Comparison of ENCODE assay signal across 19 cellular contexts in genomic region chrX:136778020-136778419, GRCh38. TPM values are rescaled to one million over a fixed set of nuclear protein-coding genes. Genes with fewer than 3 reads are reported as not detected.
DNase-seq lines count a peak whose midpoint lies in the region; ATAC-seq and TF ChIP-seq lines count a peak whose summit lies in the region.
"Had no signal": no experiment of that assay in that cellular context is flagged by ENCODE, and none has a peak within 500 bp of the region (broad histone marks: within the 10 kb centered on the region; RNA-seq: fewer than 3 reads in every experiment).

No MANE protein-coding gene starts in this region.

- no peak for ATAC-seq in GM21367 (IDR thresholded peaks at IDR 0.05; ENCODE audit: unreplicated experiment)
- ATAC-seq: upper lobe of right lung had no signal

- peaks cover 64% of the 10 kb centered on the region for H3K4me1 Mint-ChIP-seq in activated CD4-positive, alpha-beta T cell treated with anti-CD3 and anti-CD28 coated beads, Interleukin-2, amount 10 ng/mL, durations not matched to agents 7 days and 5 days
- H3K4me1 Mint-ChIP-seq in activated naive CD8-positive, alpha-beta T cell treated with anti-CD3 and anti-CD28 coated beads for 36 hours, result peaks cover 47% of the 10 kb centered on the region
- H3K4me1 Mint-ChIP-seq: brain had no signal

- H3K27me3 ChIP-seq in spleen (replicated peaks in 1 of 7) (no peaks in the 10 kb centered on the region), prostate gland (replicated peaks; ENCODE audit: insufficient read depth) (no peaks in the 10 kb centered on the region)
- H3K27me3 ChIP-seq: upper lobe of right lung had no signal

- H3K4me3 ChIP-seq in spleen (peak overlapping the region in 1 of 8 donors; percentile 66), prostate gland (no peak overlapping the region)
- H3K4me3 ChIP-seq: HAP-1 had no signal

- WGBS in spleen, 5 donors, result 78 to 92% (median 81%) methylated on average over 3 of the region's 3 CpGs
- 95% methylated on average over 3 of the region's 3 CpGs for WGBS in prostate gland

- no peak for DNase-seq in activated CD4-positive, alpha-beta T cell treated with anti-CD3 and anti-CD28 coated beads, Interleukin-2, amount 10 ng/mL, durations not matched to agents 7 days and 5 days
- DNase-seq in activated CD4-positive, alpha-beta T cell treated with anti-CD3 and anti-CD28 coated beads for 1 hour, result no peak
- DNase-seq in HCEC 1CT (peak; percentile 2), spleen (no peak), prostate gland (ENCODE audit: low spot score) (no peak), cerebellar cortex (ENCODE audit: low spot score) (no peak)
- no peak for DNase-seq in activated naive CD8-positive, alpha-beta T cell treated with anti-CD3 and anti-CD28 coated beads for 36 hours
- DNase-seq: activated effector memory CD4-positive, alpha-beta T cell treated with Interleukin-2 at 50 U/mL for 16 hours; Caco-2; NCI-H187 treated with DMSO at 0.1 percent for 48 hours; NCI-H510A; SIG-M5; stimulated activated naive B cell treated with anti-CD40 and anti-IgM and Interleukin-4, amounts not matched to agents 10 μg/mL and 1 μg/mL and 100 μg/mL, for 72 hours; T-helper 9 cell; upper lobe of right lung had no signal

- H3K4me3 Mint-ChIP-seq in activated CD4-positive, alpha-beta T cell treated with anti-CD3 and anti-CD28 coated beads, Interleukin-2, amount 10 ng/mL, durations not matched to agents 7 days and 5 days, result peak overlapping the region; percentile 83
- H3K4me3 Mint-ChIP-seq in activated naive CD8-positive, alpha-beta T cell treated with anti-CD3 and anti-CD28 coated beads for 36 hours, result peak overlapping the region; percentile 91
- H3K4me3 Mint-ChIP-seq: brain had no signal

- H3K4me1 ChIP-seq in spleen (peaks cover 0 to 69% (median 17%) of the 10 kb centered on the region in 6 donors), prostate gland (replicated peaks) (no peaks in the 10 kb centered on the region)
- H3K4me1 ChIP-seq: Caco-2, HAP-1, upper lobe of right lung had no signal

- TF ChIP-seq CTCF in spleen (IDR thresholded peaks at IDR 0.05 in 8 of 11, conservative IDR thresholded peaks at IDR 0.05 in 3 of 11) (no peak), prostate gland (IDR thresholded peaks at IDR 0.05) (no peak)

- no peaks in the 10 kb centered on the region for H3K9me3 ChIP-seq in spleen
- H3K9me3 ChIP-seq in prostate gland, result no peaks in the 10 kb centered on the region
- H3K9me3 ChIP-seq: Caco-2, HAP-1, upper lobe of right lung had no signal

- TF ChIP-seq POLR2A in spleen (IDR thresholded peaks at IDR 0.05), result no peak
- no peak for TF ChIP-seq POLR2A in prostate gland (IDR thresholded peaks at IDR 0.05)

- H3K27me3 Mint-ChIP-seq in activated CD4-positive, alpha-beta T cell treated with anti-CD3 and anti-CD28 coated beads, Interleukin-2, amount 10 ng/mL, durations not matched to agents 7 days and 5 days, result no peaks in the 10 kb centered on the region
- no peaks in the 10 kb centered on the region for H3K27me3 Mint-ChIP-seq in activated naive CD8-positive, alpha-beta T cell treated with anti-CD3 and anti-CD28 coated beads for 36 hours
- H3K27me3 Mint-ChIP-seq: stimulated activated naive B cell treated with anti-CD40 and anti-IgM and Interleukin-4, amounts not matched to agents 10 μg/mL and 1 μg/mL and 100 μg/mL, for 72 hours had no signal

- peak overlapping the region; percentile 95 for H3K27ac Mint-ChIP-seq in activated CD4-positive, alpha-beta T cell treated with anti-CD3 and anti-CD28 coated beads, Interleukin-2, amount 10 ng/mL, durations not matched to agents 7 days and 5 days
- H3K27ac Mint-ChIP-seq in activated naive CD8-positive, alpha-beta T cell treated with anti-CD3 and anti-CD28 coated beads for 36 hours, result peak overlapping the region; percentile 97
- H3K27ac Mint-ChIP-seq: brain; stimulated activated naive B cell treated with anti-CD40 and anti-IgM and Interleukin-4, amounts not matched to agents 10 μg/mL and 1 μg/mL and 100 μg/mL, for 72 hours had no signal

- peaks cover 0 to 2% (median 0%) of the 10 kb centered on the region in 6 donors for H3K36me3 ChIP-seq in spleen
- no peaks in the 10 kb centered on the region for H3K36me3 ChIP-seq in prostate gland
- H3K36me3 ChIP-seq: HAP-1, upper lobe of right lung had no signal

- intact Hi-C loops in spleen (cut with DNase I; ENCODE audit: low total_unique reads), result no loop called here
- intact Hi-C loops in prostate gland (cut with DNase I), result no loop called here

- peaks cover 54% of the 10 kb centered on the region for H3K36me3 Mint-ChIP-seq in activated CD4-positive, alpha-beta T cell treated with anti-CD3 and anti-CD28 coated beads, Interleukin-2, amount 10 ng/mL, durations not matched to agents 7 days and 5 days (ENCODE audit: low read depth)
- peaks cover 29% of the 10 kb centered on the region for H3K36me3 Mint-ChIP-seq in activated naive CD8-positive, alpha-beta T cell treated with anti-CD3 and anti-CD28 coated beads for 36 hours
- H3K36me3 Mint-ChIP-seq: brain; stimulated activated naive B cell treated with anti-CD40 and anti-IgM and Interleukin-4, amounts not matched to agents 10 μg/mL and 1 μg/mL and 100 μg/mL, for 72 hours had no signal

- POLR2A ChIA-PET in activated CD4-positive, alpha-beta T cell treated with anti-CD3 and anti-CD28 coated beads, Interleukin-2, amount 10 ng/mL, durations not matched to agents 7 days and 5 days (lab: Charles Lee), result interaction anchor here (0.6 to 0.7 kb wide), 3 partner anchors 58 to 120 kb away, joined by 3 to 5 read pairs (median 4); no protein-coding TSS in a partner anchor

- no peaks in the 10 kb centered on the region for H3K9me3 Mint-ChIP-seq in activated CD4-positive, alpha-beta T cell treated with anti-CD3 and anti-CD28 coated beads, Interleukin-2, amount 10 ng/mL, durations not matched to agents 7 days and 5 days
- H3K9me3 Mint-ChIP-seq in activated naive CD8-positive, alpha-beta T cell treated with anti-CD3 and anti-CD28 coated beads for 36 hours, result no peaks in the 10 kb centered on the region
- H3K9me3 Mint-ChIP-seq: stimulated activated naive B cell treated with anti-CD40 and anti-IgM and Interleukin-4, amounts not matched to agents 10 μg/mL and 1 μg/mL and 100 μg/mL, for 72 hours had no signal

- H3K27ac ChIP-seq in spleen (peak overlapping the region in 6 of 8 donors; percentile 82 to 89 (median 86)), prostate gland (no peak overlapping the region)

- CTCF ChIA-PET in activated CD4-positive, alpha-beta T cell treated with anti-CD3 and anti-CD28 coated beads, Interleukin-2, amount 10 ng/mL, durations not matched to agents 7 days and 5 days (lab: Charles Lee), result no interaction called here

RNA-seq across cellular contexts. Expression of gene ARHGEF6, which starts 2.7 kb away (rescaled TPM):
- total RNA-seq in activated CD4-positive, alpha-beta T cell treated with anti-CD3 and anti-CD28 coated beads, Interleukin-2, amount 10 ng/mL, durations not matched to agents 7 days and 5 days, result 100 to 1,000 TPM in 1 of 2 experiments, 10 to 100 TPM in 1; 97.2 to 122 TPM
- total RNA-seq in activated naive CD8-positive, alpha-beta T cell treated with anti-CD3 and anti-CD28 coated beads for 36 hours, result 10 to 100 TPM; 34.4 to 34.5 TPM
- 10 to 100 TPM; 48.2 to 70.1 (median 63.7) TPM for total RNA-seq in spleen
- polyA plus RNA-seq in spleen, result 10 to 100 TPM; 13.1 to 17.7 (median 16.4) TPM
- total RNA-seq in prostate gland, result 10 to 100 TPM in 1 of 2 donors, 1 to 10 TPM in 1; 4.1 to 12.7 TPM
- total RNA-seq: Caco-2, HT-29 had no signal

Comparison
In these comparisons a context has a peak if more than half of its experiments do, and no peak if none do; other contexts are left out.
1. H3K27ac ChIP-seq: peak in spleen (6 of 8); none in prostate gland (0 of 2).